8 cellular contexts compared by ENCODE assay signal in the genomic region with DNA sequence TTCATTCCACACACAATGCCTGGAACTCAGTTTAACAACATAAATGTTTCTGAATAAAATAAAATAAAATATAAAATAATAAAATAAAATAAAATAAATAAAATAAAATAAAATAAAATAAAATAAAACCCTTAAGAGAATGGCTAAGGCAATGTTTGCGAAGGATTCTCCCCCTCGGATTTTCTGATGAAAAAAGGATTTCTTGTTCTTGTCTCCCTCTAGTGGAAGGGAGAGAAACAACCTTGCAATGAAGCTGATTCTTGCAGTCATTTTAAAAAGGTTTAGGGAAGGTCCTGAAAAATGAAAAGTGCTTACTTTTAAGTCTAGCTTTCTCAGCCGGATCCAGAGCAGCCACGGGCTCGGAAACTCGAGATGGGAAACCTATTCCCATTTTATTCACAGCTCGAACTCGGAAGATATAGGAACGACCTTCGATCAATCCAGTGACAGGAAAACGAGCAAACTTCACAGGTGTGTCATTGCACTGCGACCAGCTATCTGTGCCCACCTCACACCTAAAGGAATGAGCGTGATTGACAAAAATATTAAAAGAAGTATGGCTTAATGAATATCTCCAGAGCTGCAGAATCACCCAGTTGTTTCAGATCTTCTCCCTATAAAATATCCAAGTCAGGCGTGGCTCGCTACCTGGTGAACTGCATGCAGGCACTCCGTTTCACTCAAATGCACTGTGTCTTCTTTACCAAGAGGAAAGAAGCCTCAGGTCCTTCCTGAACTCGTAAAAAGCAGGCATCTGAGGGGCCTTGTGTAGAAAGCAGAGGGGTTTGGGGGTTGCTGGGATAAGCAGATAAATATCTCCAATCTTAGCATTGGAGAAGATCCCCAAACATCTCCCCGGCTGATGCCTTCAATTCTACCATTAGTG.
DNase-seq lines count a peak whose midpoint lies in the region; ATAC-seq and TF ChIP-seq lines count a peak whose summit lies in the region.

No MANE protein-coding gene starts in this region.

- TF ChIP-seq CTCF in GM20000 (IDR thresholded peaks at IDR 0.05; ENCODE audit: extremely low read depth, missing control alignments), result peak; percentile 35

- peak; percentile 45 for DNase-seq in Ammon's horn (ENCODE audit: low spot score)
- DNase-seq in GM20000 (ENCODE audit: low spot score), result peak; percentile 60
- DNase-seq in NCI-H774 (lab: John Stamatoyannopoulos, UW), result peak; percentile 33
- peak; percentile 30 for DNase-seq in dedifferentiated amniotic fluid mesenchymal stem cell (ENCODE audit: extremely low spot score)
- no peak for DNase-seq in C1 segment of cervical spinal cord (lab: John Stamatoyannopoulos, UW)

- no peaks in the 10 kb centered on the region for H3K27me3 ChIP-seq in mucosa of stomach (ENCODE audit: control insufficient read depth, insufficient read depth, low read length)

- H3K4me3 ChIP-seq in mucosa of stomach (ENCODE audit: low read length), result no peak overlapping the region

- no peaks in the 10 kb centered on the region for H3K36me3 ChIP-seq in mucosa of stomach (ENCODE audit: control insufficient read depth, insufficient read depth, low read length)

- peak overlapping the region; percentile 53 for H3K9ac ChIP-seq in mucosa of stomach (ENCODE audit: low read length)

- peaks cover 19% of the 10 kb centered on the region for H3K4me1 ChIP-seq in mucosa of stomach (ENCODE audit: control insufficient read depth, insufficient read depth, low read length)

- no peaks in the 10 kb centered on the region for H3K9me3 ChIP-seq in mucosa of stomach (ENCODE audit: control insufficient read depth, low read length)

- ATAC-seq in GM21367 (IDR thresholded peaks at IDR 0.05; ENCODE audit: unreplicated experiment), result no peak
- ATAC-seq in HG03095 (IDR thresholded peaks at IDR 0.05; ENCODE audit: unreplicated experiment), result no peak

Comparison
In these comparisons a context has a peak if more than half of its experiments do, and no peak if none do; other contexts are left out.
1. DNase-seq: peak in Ammon's horn (single experiment), GM20000 (single experiment), NCI-H774 (single experiment) and dedifferentiated amniotic fluid mesenchymal stem cell (single experiment); none in C1 segment of cervical spinal cord (0 of 14).